Comparison of ENCODE assay signal across 9 cellular contexts in genomic region chr17:75313941-75314550, GRCh38. TPM values are rescaled to one million over a fixed set of nuclear protein-coding genes. Genes with fewer than 3 reads are reported as not detected.
A peak's percentile ranks its signal among the peaks of the same experiment; 100 is the strongest.
DNase-seq lines count a peak whose midpoint lies in the region; ATAC-seq, FAIRE-seq and TF ChIP-seq lines count a peak whose summit lies in the region.
"Had no signal": no experiment of that assay in that cellular context is flagged by ENCODE, and none has a peak within 500 bp of the region (broad histone marks: within the 10 kb centered on the region; RNA-seq: fewer than 3 reads in every experiment).

No MANE protein-coding gene starts in this region.

- CTCF ChIA-PET in IMR-90 (lab: Yijun Ruan, JAX) = no interaction called here

- H4K20me1 ChIP-seq in IMR-90 (ENCODE audit: insufficient read depth, low read length) = no peaks in the 10 kb centered on the region

- H4K8ac ChIP-seq in IMR-90 (ENCODE audit: low read depth in 2 of 2, low read length in 2 of 2) = no peak overlapping the region

- no TSS peak for BruUV-seq in IMR-90 (replicated peaks; lab: Mats Ljungman, UMichigan)

- no peak overlapping the region for H3K4me2 ChIP-seq in IMR-90 (ENCODE audit: low read depth, low read length)

- no peak overlapping the region for H4K5ac ChIP-seq in IMR-90 (ENCODE audit: low read depth, low read length)

- H2BK15ac ChIP-seq in IMR-90 (ENCODE audit: low read depth, low read length) = no peak overlapping the region

- H3K4me1 ChIP-seq in IMR-90 (ENCODE audit: control insufficient read depth, insufficient read depth, low read length) (peaks cover 9% of the 10 kb centered on the region; the same call in 1 of the 2 replicates), thyroid gland (peaks cover 0 to 5% of the 10 kb centered on the region in 2 donors)

- no peak overlapping the region for H4K91ac ChIP-seq in IMR-90 (ENCODE audit: insufficient read depth, low read depth, low read length)

- ATAC-seq in IMR-90 (ENCODE audit: low read depth) (peak; percentile 38; the same call in 1 of the 2 replicates), omental fat pad (ENCODE audit: low FRiP score) (peak; percentile 52), GM19324 (IDR thresholded peaks at IDR 0.05; ENCODE audit: low FRiP score, unreplicated experiment) (no peak)

- H2BK120ac ChIP-seq in IMR-90 (ENCODE audit: low read depth, low read length) = no peak overlapping the region

- H3K27ac ChIP-seq in IMR-90 (ENCODE audit: insufficient read depth, low read length) (no peak overlapping the region), thyroid gland (no peak overlapping the region)

- no peak overlapping the region for H2AK5ac ChIP-seq in IMR-90 (ENCODE audit: low read depth, low read length)

- no peak for TF ChIP-seq RAD21 in IMR-90 (IDR thresholded peaks at IDR 0.05; ENCODE audit: low read length)

- DNase-seq in GM18507 (ENCODE audit: extremely low spot score, insufficient read length, low read depth) (no peak), IMR-90 (peak; percentile 20), choroid plexus epithelial cell (ENCODE audit: low read depth) (peak; percentile 6), omental fat pad (ENCODE audit: low spot score) (no peak), thyroid gland (no peak)
- DNase-seq in activated CD4-positive, CD25-positive, alpha-beta regulatory T cell treated with anti-CD3 and anti-CD28 coated beads, Interleukin-2, amount 50 U/mL, for 72 hours = no peak
- no peak for DNase-seq in activated CD8-positive, alpha-beta memory T cell treated with anti-CD3 and anti-CD28 coated beads, Interleukin-2, amount 50 U/mL, for 48 hours
- DNase-seq: KBM-7 had no signal

- H3K9ac ChIP-seq in IMR-90 (ENCODE audit: low read depth, low read length) = no peak overlapping the region

- in situ Hi-C loops in IMR-90 (cut with MboI; ENCODE audit: low sequenced_read_pairs) = no loop called here

- dilution Hi-C loops in IMR-90 (cut with HindIII; ENCODE audit: low sequenced_read_pairs, unreplicated experiment) = no loop called here

- H3K27me3 ChIP-seq in IMR-90 (ENCODE audit: control insufficient read depth, insufficient read depth, low read length) = no peaks in the 10 kb centered on the region
- H3K27me3 ChIP-seq in thyroid gland = no peaks in the 10 kb centered on the region

- H3K36me3 ChIP-seq in IMR-90 (ENCODE audit: control insufficient read depth, insufficient read depth, low read length) = peaks cover 9% of the 10 kb centered on the region; the same call in 1 of the 2 replicates
- H3K36me3 ChIP-seq in thyroid gland = no peaks in the 10 kb centered on the region

- H3K9me3 ChIP-seq in IMR-90 (ENCODE audit: control insufficient read depth, insufficient read depth, low read length) (no peaks in the 10 kb centered on the region), thyroid gland (no peaks in the 10 kb centered on the region)

- peak; percentile 74 for FAIRE-seq in GM18507 (lab: Jason Lieb, UNC)

- H3K4ac ChIP-seq in IMR-90 (ENCODE audit: low read depth, low read length) = 0 out of 2 replicates have a peak overlapping the region, but pooled peaks have one; percentile 3

- intact Hi-C loops in IMR-90 (cut with micrococcal nuclease) (no loop called here), thyroid gland (cut with DNase I) (no loop called here)

- no peak overlapping the region for H3K56ac ChIP-seq in IMR-90 (ENCODE audit: extremely low read depth, insufficient read depth, low read length)

- TF ChIP-seq POLR2A in IMR-90 (IDR thresholded peaks at IDR 0.05; ENCODE audit: low read depth, low read length) (no peak), thyroid gland (IDR thresholded peaks at IDR 0.05) (no peak)

- H3K14ac ChIP-seq in IMR-90 (replicated peaks; ENCODE audit: low read depth, low read length) = no peak overlapping the region

- no peak overlapping the region for H2BK5ac ChIP-seq in IMR-90 (ENCODE audit: low read depth, low read length, poor library complexity, severe bottlenecking)

- WGBS in IMR-90 (ENCODE audit: extremely low coverage in 2 of 2, insufficient read length in 1 of 2), 2 experiments = 72% methylated on average over 5 of the region's 14 CpGs; no CpG with 5 or more reads in 1 of the 2 experiments
- 83 to 87% methylated on average over 14 of the region's 14 CpGs for WGBS in thyroid gland, 2 donors

- peaks cover 0 to 13% of the 10 kb centered on the region in 2 experiments; a peak in 3 of 4 replicates for H3K79me1 ChIP-seq in IMR-90 (ENCODE audit: low read depth in 1 of 2, low read length in 2 of 2)

- POLR2A ChIA-PET in IMR-90 (lab: Charles Lee; ENCODE audit: unreplicated experiment) = no interaction called here

- no peak overlapping the region for H2AFZ ChIP-seq in IMR-90 (replicated peaks; ENCODE audit: low read length, poor library complexity)

- no peak overlapping the region for H3K23ac ChIP-seq in IMR-90 (ENCODE audit: low read depth, low read length)

- H3K4me3 ChIP-seq in IMR-90 (ENCODE audit: insufficient read depth, low read depth, low read length) = no peak overlapping the region
- H3K4me3 ChIP-seq in choroid plexus epithelial cell (ENCODE audit: low read depth, low read length) = no peak overlapping the region
- H3K4me3 ChIP-seq in thyroid gland (replicated peaks in 1 of 3) = no peak overlapping the region

- peak overlapping the region; percentile 61 for H2AK9ac ChIP-seq in IMR-90 (replicated peaks; ENCODE audit: low read depth, low read length, poor library complexity)

- H3K9me1 ChIP-seq in IMR-90 (ENCODE audit: insufficient read depth, low read length) = peaks cover 12% of the 10 kb centered on the region

- no peak overlapping the region for H3K18ac ChIP-seq in IMR-90 (ENCODE audit: low read depth, low read length)

- no peak overlapping the region for H2BK20ac ChIP-seq in IMR-90 (ENCODE audit: low read depth, low read length)

- no peak for TF ChIP-seq CTCF in IMR-90 (conservative IDR thresholded peaks at IDR 0.05; ENCODE audit: low read depth, low read length)
- no peak for TF ChIP-seq CTCF in choroid plexus epithelial cell (conservative IDR thresholded peaks at IDR 0.05; ENCODE audit: low read depth, low read length)
- no peak for TF ChIP-seq CTCF in omental fat pad (IDR thresholded peaks at IDR 0.05)
- no peak for TF ChIP-seq CTCF in thyroid gland (IDR thresholded peaks at IDR 0.05)

TF ChIP-seq in IMR-90, 13 proteins besides CTCF, POLR2A, EP300 and RAD21:
- TF ChIP-seq USF2 (IDR thresholded peaks at IDR 0.05; ENCODE audit: low read depth, low read length) (no peak), CEBPB (IDR thresholded peaks at IDR 0.05; ENCODE audit: low read depth, low read length) (no peak)

RNA-seq across cellular contexts. Expression of gene SLC25A19, which starts 24.8 kb away (rescaled TPM):
- total RNA-seq in IMR-90 (2012; rRNA removed) (8.3 and 9.1 TPM in 2 replicates), omental fat pad (10 to 100 TPM; 14.2 to 30.4 (median 19.5) TPM), thyroid gland (10 to 100 TPM in 3 of 4 donors, 1 to 10 TPM in 1; 2.1 to 14.3 (median 12.7) TPM)
- 9.2 and 10.1 TPM in 2 replicates for polyA plus RNA-seq in IMR-90 (2012; rRNA removed)
- 6.8 and 8.2 TPM in 2 replicates for polyA plus RNA-seq in IMR-90 (2012; cell fraction: cytosol; rRNA removed)
- 7.1 and 9.9 TPM in 2 replicates for polyA plus RNA-seq in IMR-90 (2012; cell fraction: nucleus; rRNA removed; ENCODE audit: low replicate concordance)

RNA-seq across cellular contexts. Expression of gene MIF4GD, which starts 43.0 kb away (rescaled TPM):
- 3.3 and 4.1 TPM in 2 replicates for total RNA-seq in IMR-90 (2012; rRNA removed)
- 6.9 and 7.7 TPM in 2 replicates for polyA plus RNA-seq in IMR-90 (2012; rRNA removed)
- polyA plus RNA-seq in IMR-90 (2012; cell fraction: cytosol; rRNA removed) = 7.9 and 11.1 TPM in 2 replicates
- 5.9 and 6.9 TPM in 2 replicates for polyA plus RNA-seq in IMR-90 (2012; cell fraction: nucleus; rRNA removed; ENCODE audit: low replicate concordance)
- 10 to 100 TPM; 22.9 to 30.3 (median 24.3) TPM for total RNA-seq in omental fat pad
- 10 to 100 TPM; 17.7 to 31.1 (median 23.0) TPM for total RNA-seq in thyroid gland

RNA-seq across cellular contexts. Expression of gene MRPS7, which starts 52.4 kb away (rescaled TPM):
- total RNA-seq in IMR-90 (2012; rRNA removed) (55.9 and 62.5 TPM in 2 replicates), omental fat pad (10 to 100 TPM; 27.1 to 48.3 (median 38.4) TPM), thyroid gland (10 to 100 TPM; 29.9 to 59.4 (median 41.0) TPM)
- 60.5 and 70.3 TPM in 2 replicates for polyA plus RNA-seq in IMR-90 (2012; rRNA removed)
- 35.4 and 53.8 TPM in 2 replicates for polyA plus RNA-seq in IMR-90 (2012; cell fraction: cytosol; rRNA removed)
- polyA plus RNA-seq in IMR-90 (2012; cell fraction: nucleus; rRNA removed; ENCODE audit: low replicate concordance) = 22.2 and 34.6 TPM in 2 replicates

RNA-seq across cellular contexts. Expression of gene GGA3, which starts 52.6 kb away (rescaled TPM):
- total RNA-seq in IMR-90 (2012; rRNA removed) = 12.8 and 15.1 TPM in 2 replicates
- polyA plus RNA-seq in IMR-90 (2012; rRNA removed) = 35.2 and 37.7 TPM in 2 replicates
- polyA plus RNA-seq in IMR-90 (2012; cell fraction: cytosol; rRNA removed) = 11.8 and 16.9 TPM in 2 replicates
- 173 and 223 TPM in 2 replicates for polyA plus RNA-seq in IMR-90 (2012; cell fraction: nucleus; rRNA removed; ENCODE audit: low replicate concordance)
- total RNA-seq in omental fat pad = 10 to 100 TPM; 22.3 to 36.3 (median 30.5) TPM
- 10 to 100 TPM; 22.5 to 38.4 (median 24.1) TPM for total RNA-seq in thyroid gland

Comparison
In these comparisons a context has a peak if more than half of its experiments do, and no peak if none do; other contexts are left out.
1. DNase-seq: peak in IMR-90 (single experiment) and choroid plexus epithelial cell (single experiment); none in GM18507 (single experiment), omental fat pad (single experiment), thyroid gland (0 of 2), activated CD4-positive, CD25-positive, alpha-beta regulatory T cell treated with anti-CD3 and anti-CD28 coated beads, Interleukin-2, amount 50 U/mL, for 72 hours (single experiment) and activated CD8-positive, alpha-beta memory T cell treated with anti-CD3 and anti-CD28 coated beads, Interleukin-2, amount 50 U/mL, for 48 hours (single experiment).